Comparison of ENCODE assay signal across 8 cellular contexts in the genomic region with DNA sequence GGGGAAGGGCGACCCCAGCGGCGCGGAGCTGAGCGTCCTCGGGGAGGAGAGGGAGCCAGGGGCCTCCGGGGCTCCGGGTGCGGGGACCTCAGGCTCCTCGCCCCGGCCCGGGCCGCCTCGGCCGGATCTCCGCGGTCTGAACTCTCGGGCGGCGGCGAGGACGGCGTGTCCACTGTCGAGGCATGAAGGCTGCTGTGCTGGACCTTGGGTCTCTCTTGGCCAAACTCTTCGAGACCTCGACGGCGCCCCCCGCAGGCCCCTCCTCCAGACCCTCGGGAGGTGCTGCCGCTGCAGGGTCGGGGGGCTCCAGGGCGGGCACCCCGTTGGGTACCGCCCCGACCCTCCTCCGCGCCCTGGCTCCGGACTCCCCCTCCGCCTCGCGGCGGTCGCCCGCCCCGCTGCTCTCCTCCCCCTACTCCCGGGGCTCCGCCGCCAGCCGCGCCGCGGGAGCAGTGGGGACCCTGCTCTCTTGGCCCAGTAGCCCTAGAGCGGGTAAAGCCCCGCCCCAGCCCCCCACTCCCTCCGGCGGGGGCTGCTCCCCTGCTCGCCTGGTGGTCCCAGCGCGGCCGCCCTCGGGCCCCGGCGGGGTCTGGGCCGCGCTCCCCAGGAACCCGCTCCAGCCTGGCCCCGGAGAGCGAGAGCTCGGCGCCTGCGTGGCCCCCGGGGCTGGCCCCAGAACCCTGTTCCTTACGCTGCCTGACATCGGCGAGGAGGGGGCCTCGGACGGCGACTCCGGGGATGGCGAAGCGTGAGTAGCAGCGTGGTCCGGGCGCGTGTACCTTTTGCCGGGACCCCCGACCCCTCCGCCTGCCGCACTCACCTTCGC. TPM values are rescaled to one million over a fixed set of nuclear protein-coding genes. Genes with fewer than 3 reads are reported as not detected.
A peak's percentile ranks its signal among the peaks of the same experiment; 100 is the strongest.
DNase-seq lines count a peak whose midpoint lies in the region; ATAC-seq and TF ChIP-seq lines count a peak whose summit lies in the region.

No MANE protein-coding gene starts in this region.

- H3K36me3 Mint-ChIP-seq in activated naive CD4-positive, alpha-beta T cell treated with anti-CD3 and anti-CD28 coated beads for 36 hours (ENCODE audit: low read depth): no peaks in the 10 kb centered on the region
- no peaks in the 10 kb centered on the region for H3K36me3 Mint-ChIP-seq in activated T-cell treated with anti-CD3 and anti-CD28 coated beads, Interleukin-2, amount 50 U/mL, for 24 hours (ENCODE audit: low read depth)

- no peaks in the 10 kb centered on the region for H3K9me3 Mint-ChIP-seq in activated naive CD4-positive, alpha-beta T cell treated with anti-CD3 and anti-CD28 coated beads for 36 hours
- H3K9me3 Mint-ChIP-seq in activated T-cell treated with anti-CD3 and anti-CD28 coated beads, Interleukin-2, amount 50 U/mL, for 24 hours: no peaks in the 10 kb centered on the region

- no peak overlapping the region for H3K4me3 ChIP-seq in PC-3 (ENCODE audit: low read length)

- H3K9ac ChIP-seq in PC-3 (ENCODE audit: low read length): no peak overlapping the region

- H4K20me1 ChIP-seq in PC-3 (ENCODE audit: low read length): no peaks in the 10 kb centered on the region

- no peaks in the 10 kb centered on the region for H3K36me3 ChIP-seq in PC-3 (ENCODE audit: low read depth, low read length)

- peaks cover 7% of the 10 kb centered on the region for H3K4me1 Mint-ChIP-seq in activated naive CD4-positive, alpha-beta T cell treated with anti-CD3 and anti-CD28 coated beads for 36 hours (ENCODE audit: low read depth)
- peaks cover 8% of the 10 kb centered on the region for H3K4me1 Mint-ChIP-seq in activated T-cell treated with anti-CD3 and anti-CD28 coated beads, Interleukin-2, amount 50 U/mL, for 24 hours (ENCODE audit: low read depth)

- peak overlapping the region; percentile 66 for H3K4me3 Mint-ChIP-seq in activated naive CD4-positive, alpha-beta T cell treated with anti-CD3 and anti-CD28 coated beads for 36 hours
- peak overlapping the region; percentile 63 for H3K4me3 Mint-ChIP-seq in activated T-cell treated with anti-CD3 and anti-CD28 coated beads, Interleukin-2, amount 50 U/mL, for 24 hours

- peaks cover 60% of the 10 kb centered on the region for H3K27me3 ChIP-seq in PC-3 (ENCODE audit: low read length)

- H3F3A ChIP-seq in PC-3 (ENCODE audit: low read length, unreplicated experiment): no peaks in the 10 kb centered on the region

- peaks cover 49% of the 10 kb centered on the region for H3K27me3 Mint-ChIP-seq in activated naive CD4-positive, alpha-beta T cell treated with anti-CD3 and anti-CD28 coated beads for 36 hours (ENCODE audit: low read depth)
- peaks cover 80% of the 10 kb centered on the region for H3K27me3 Mint-ChIP-seq in activated T-cell treated with anti-CD3 and anti-CD28 coated beads, Interleukin-2, amount 50 U/mL, for 24 hours

- H3K4me2 ChIP-seq in PC-3 (ENCODE audit: low read length): no peak overlapping the region

- no peaks in the 10 kb centered on the region for H3K9me2 ChIP-seq in PC-3 (replicated peaks; ENCODE audit: low read length)

- H3K27ac Mint-ChIP-seq in activated naive CD4-positive, alpha-beta T cell treated with anti-CD3 and anti-CD28 coated beads for 36 hours: no peak overlapping the region
- no peak overlapping the region for H3K27ac Mint-ChIP-seq in activated T-cell treated with anti-CD3 and anti-CD28 coated beads, Interleukin-2, amount 50 U/mL, for 24 hours

- POLR2A ChIA-PET in PC-3 (lab: Charles Lee; ENCODE audit: unreplicated experiment): no interaction called here

- CTCF ChIA-PET in activated naive CD4-positive, alpha-beta T cell treated with anti-CD3 and anti-CD28 coated beads for 36 hours (lab: Charles Lee): interaction anchor here (0.6 kb wide), 1 partner anchor 32 kb away, joined by 3 read pairs; no protein-coding TSS in a partner anchor
- CTCF ChIA-PET in PC-3 (lab: Charles Lee): no interaction called here

- ATAC-seq in HG02970 (IDR thresholded peaks at IDR 0.05; ENCODE audit: low FRiP score, unreplicated experiment): peak; percentile 37
- ATAC-seq in left ventricle myocardium superior: peak; percentile 76
- no peak for ATAC-seq in PC-3

- intact Hi-C loops in activated naive CD4-positive, alpha-beta T cell treated with anti-CD3 and anti-CD28 coated beads for 36 hours (cut with micrococcal nuclease): loop anchor here (2.0 to 5.0 kb wide), 2 partner anchors 37 to 86 kb away; partner anchors contain the start of gene CYP4V2
- intact Hi-C loops in left ventricle myocardium superior (cut with micrococcal nuclease) (no loop called here), PC-3 (cut with micrococcal nuclease) (no loop called here)

- no peak for TF ChIP-seq CTCF in PC-3 (conservative IDR thresholded peaks at IDR 0.05; ENCODE audit: low read depth, low read length)

- H3K9me3 ChIP-seq in PC-3 (ENCODE audit: low read length): no peaks in the 10 kb centered on the region

- H3K27ac ChIP-seq in PC-3 (ENCODE audit: low read length): no peak overlapping the region

- no peaks in the 10 kb centered on the region for H3K4me1 ChIP-seq in PC-3 (ENCODE audit: insufficient read depth, low read length)

- H2AFZ ChIP-seq in PC-3 (ENCODE audit: low read length): no peak overlapping the region

- no TSS peak for BruUV-seq in PC-3 (replicated peaks; lab: Mats Ljungman, UMichigan)

- DNase-seq in activated naive CD4-positive, alpha-beta T cell treated with anti-CD3 and anti-CD28 coated beads for 36 hours: no peak
- DNase-seq in activated naive CD4-positive, alpha-beta T cell treated with Interleukin-2 at 50 U/mL for 16 hours: no peak
- peak; percentile 31 for DNase-seq in activated T-cell treated with anti-CD3 and anti-CD28 coated beads, Interleukin-2, amount 50 U/mL, for 24 hours
- DNase-seq in left ventricle myocardium superior: peak; percentile 40
- peak; percentile 75 for DNase-seq in retina
- DNase-seq in PC-3: no peak
- no peak for DNase-seq in dedifferentiated amniotic fluid mesenchymal stem cell (ENCODE audit: extremely low spot score)

- no peaks in the 10 kb centered on the region for H3K79me2 ChIP-seq in PC-3 (ENCODE audit: low read length)

RNA-seq across cellular contexts. Expression of gene FAM149A, which starts 0.6 kb away (rescaled TPM):
- total RNA-seq in activated naive CD4-positive, alpha-beta T cell treated with anti-CD3 and anti-CD28 coated beads for 36 hours: under 1 TPM; 0.36 to 0.42 TPM
- total RNA-seq in left ventricle myocardium superior: 12.8 TPM
- 0.22 TPM in 1 of 2 replicates, not detected in the other for total RNA-seq in PC-3 (2014; rRNA removed)

RNA-seq across cellular contexts. Expression of gene TLR3, which starts 36.2 kb away (rescaled TPM):
- not detected for total RNA-seq in activated naive CD4-positive, alpha-beta T cell treated with anti-CD3 and anti-CD28 coated beads for 36 hours
- 6.3 TPM for total RNA-seq in left ventricle myocardium superior
- total RNA-seq in PC-3 (2014; rRNA removed): 0.33 TPM in 1 of 2 replicates, not detected in the other

Comparison
In these comparisons a context has a peak if more than half of its experiments do, and no peak if none do; other contexts are left out.
1. DNase-seq: peak in activated T-cell treated with anti-CD3 and anti-CD28 coated beads, Interleukin-2, amount 50 U/mL, for 24 hours (single experiment), left ventricle myocardium superior (single experiment) and retina (single experiment); none in activated naive CD4-positive, alpha-beta T cell treated with anti-CD3 and anti-CD28 coated beads for 36 hours (single experiment), activated naive CD4-positive, alpha-beta T cell treated with Interleukin-2 at 50 U/mL for 16 hours (single experiment), PC-3 (single experiment) and dedifferentiated amniotic fluid mesenchymal stem cell (single experiment).